27 cellular contexts compared by ENCODE assay signal in genomic region chr3:106729481-106729880, GRCh38.
DNase-seq lines count a peak whose midpoint lies in the region; ATAC-seq and TF ChIP-seq lines count a peak whose summit lies in the region.
"Had no signal": no experiment of that assay in that cellular context is flagged by ENCODE, and none has a peak within 500 bp of the region (broad histone marks: within the 10 kb centered on the region; RNA-seq: fewer than 3 reads in every experiment).

No MANE protein-coding gene starts in this region.

- no TSS peak for BruUV-seq in A673 (replicated peaks; lab: Mats Ljungman, UMichigan)

- peak overlapping the region; percentile 94 for H3K27ac Mint-ChIP-seq in chondrocyte (ENCODE audit: unreplicated experiment)
- H3K27ac Mint-ChIP-seq: activated T-helper 1 cell treated with anti-CD3 and anti-CD28 coated beads, Interleukin-12 subunit alpha, Interleukin-12 subunit beta, Interleukin-2, Interleukin-4 antibody, amounts not matched to agents 30 ng/mL and 10 ng/mL and 1 ng/mL, durations not matched to agents 14 hours and 24 hours and 36 hours; B cell; CD8-positive, alpha-beta T cell had no signal

- H3K36me3 Mint-ChIP-seq in chondrocyte (ENCODE audit: low read depth), result no peaks in the 10 kb centered on the region
- H3K36me3 Mint-ChIP-seq: CD8-positive, alpha-beta T cell had no signal

- POLR2A ChIA-PET in A673 (lab: Charles Lee; ENCODE audit: low non-redundant PET), result no interaction called here

- no peak overlapping the region for H3K4me3 Mint-ChIP-seq in chondrocyte (ENCODE audit: unreplicated experiment)
- H3K4me3 Mint-ChIP-seq: activated T-helper 1 cell treated with anti-CD3 and anti-CD28 coated beads, Interleukin-12 subunit alpha, Interleukin-12 subunit beta, Interleukin-2, Interleukin-4 antibody, amounts not matched to agents 30 ng/mL and 10 ng/mL and 1 ng/mL, durations not matched to agents 14 hours and 24 hours and 36 hours; B cell; CD8-positive, alpha-beta T cell had no signal

- H3K4me1 ChIP-seq in A673 (ENCODE audit: insufficient read depth, low read length, poor library complexity, severe bottlenecking), result peaks cover 18% of the 10 kb centered on the region
- H3K4me1 ChIP-seq: stomach, thyroid gland had no signal

- H3K36me3 ChIP-seq in A673 (ENCODE audit: insufficient read depth, low read length, poor library complexity, severe bottlenecking), result no peaks in the 10 kb centered on the region
- H3K36me3 ChIP-seq: stomach, thyroid gland had no signal

- H3K27me3 Mint-ChIP-seq in chondrocyte (ENCODE audit: low read depth), result no peaks in the 10 kb centered on the region
- H3K27me3 Mint-ChIP-seq: B cell had no signal

- no peak for ATAC-seq in GM21423 (IDR thresholded peaks at IDR 0.05; ENCODE audit: unreplicated experiment)
- ATAC-seq: CD8-positive, alpha-beta T cell had no signal

- intact Hi-C loops in A673 (cut with micrococcal nuclease; ENCODE audit: unreplicated experiment), result no loop called here

- DNase-seq in A673 (ENCODE audit: low spot score) (no peak), LHCN-M2 (ENCODE audit: low read depth) (peak; percentile 59), chondrocyte (ENCODE audit: low spot score) (no peak), myocyte (ENCODE audit: low read depth) (peak; percentile 57), NCI-H2029 (lab: John Stamatoyannopoulos, UW) (no peak), midbrain (lab: John Stamatoyannopoulos, UW) (no peak), NCI-H2171 treated with DMSO at 0.1 percent for 48 hours (lab: John Stamatoyannopoulos, UW) (no peak)
- DNase-seq: activated CD4-positive, alpha-beta T cell treated with anti-CD3 and anti-CD28 coated beads, Interleukin-2, amount 50 U/mL, for 4 hours; activated naive CD4-positive, alpha-beta T cell treated with anti-CD3 and anti-CD28 coated beads, Interleukin-2, amount 50 U/mL, for 16 hours; anterior cingulate cortex; CD8-positive, alpha-beta T cell; central memory CD4-positive, alpha-beta T cell; dorsolateral prefrontal cortex; GDM1; H7; KBM-7; NCI-H1417; NCI-H2081 treated with DMSO at 0.1 percent for 48 hours; NCI-H345; nucleus accumbens; small intestine; stimulated activated CD4-positive, alpha-beta T cell treated with anti-CD3 and anti-CD28 coated beads, Interleukin-1b, Interleukin-23, amount 100 ng/mL, for 48 hours; stomach; thyroid gland had no signal

- H3K9me3 ChIP-seq in A673 (ENCODE audit: low read depth, low read length, poor library complexity, severe bottlenecking), result no peaks in the 10 kb centered on the region
- H3K9me3 ChIP-seq: stomach, thyroid gland had no signal

- H3K9me3 Mint-ChIP-seq in chondrocyte (ENCODE audit: low read depth), result no peaks in the 10 kb centered on the region
- H3K9me3 Mint-ChIP-seq: activated T-helper 1 cell treated with anti-CD3 and anti-CD28 coated beads, Interleukin-12 subunit alpha, Interleukin-12 subunit beta, Interleukin-2, Interleukin-4 antibody, amounts not matched to agents 30 ng/mL and 10 ng/mL and 1 ng/mL, durations not matched to agents 14 hours and 24 hours and 36 hours; CD8-positive, alpha-beta T cell had no signal

- no peaks in the 10 kb centered on the region for H3K27me3 ChIP-seq in A673 (replicated peaks; ENCODE audit: insufficient read depth, low read depth, low read length, poor library complexity)
- H3K27me3 ChIP-seq: dorsolateral prefrontal cortex, stomach, thyroid gland had no signal

- no peak overlapping the region for H3K4me3 ChIP-seq in A673 (ENCODE audit: low read depth, low read length, poor library complexity, severe bottlenecking)
- H3K4me3 ChIP-seq: stomach, thyroid gland had no signal

- H3K4me1 Mint-ChIP-seq in chondrocyte (ENCODE audit: low read depth), result peaks cover 62% of the 10 kb centered on the region
- H3K4me1 Mint-ChIP-seq: B cell had no signal

- CTCF ChIA-PET in A673 (lab: Charles Lee), result no interaction called here

- peak overlapping the region; percentile 72 for H3K27ac ChIP-seq in A673 (ENCODE audit: low read depth, low read length, poor library complexity, severe bottlenecking)
- H3K27ac ChIP-seq: stomach, thyroid gland had no signal

- TF ChIP-seq CTCF in A673 (conservative IDR thresholded peaks at IDR 0.05; ENCODE audit: low read depth, low read length), result no peak
- no peak for TF ChIP-seq CTCF in chondrocyte (IDR thresholded peaks at IDR 0.05)

Comparison
In these comparisons a context has a peak if more than half of its experiments do, and no peak if none do; other contexts are left out.
1. DNase-seq: peak in LHCN-M2 (single experiment) and myocyte (single experiment); none in A673 (single experiment), chondrocyte (single experiment), NCI-H2029 (single experiment), midbrain (single experiment) and NCI-H2171 treated with DMSO at 0.1 percent for 48 hours (single experiment).